12 cellular contexts compared by ENCODE assay signal in the genomic region with DNA sequence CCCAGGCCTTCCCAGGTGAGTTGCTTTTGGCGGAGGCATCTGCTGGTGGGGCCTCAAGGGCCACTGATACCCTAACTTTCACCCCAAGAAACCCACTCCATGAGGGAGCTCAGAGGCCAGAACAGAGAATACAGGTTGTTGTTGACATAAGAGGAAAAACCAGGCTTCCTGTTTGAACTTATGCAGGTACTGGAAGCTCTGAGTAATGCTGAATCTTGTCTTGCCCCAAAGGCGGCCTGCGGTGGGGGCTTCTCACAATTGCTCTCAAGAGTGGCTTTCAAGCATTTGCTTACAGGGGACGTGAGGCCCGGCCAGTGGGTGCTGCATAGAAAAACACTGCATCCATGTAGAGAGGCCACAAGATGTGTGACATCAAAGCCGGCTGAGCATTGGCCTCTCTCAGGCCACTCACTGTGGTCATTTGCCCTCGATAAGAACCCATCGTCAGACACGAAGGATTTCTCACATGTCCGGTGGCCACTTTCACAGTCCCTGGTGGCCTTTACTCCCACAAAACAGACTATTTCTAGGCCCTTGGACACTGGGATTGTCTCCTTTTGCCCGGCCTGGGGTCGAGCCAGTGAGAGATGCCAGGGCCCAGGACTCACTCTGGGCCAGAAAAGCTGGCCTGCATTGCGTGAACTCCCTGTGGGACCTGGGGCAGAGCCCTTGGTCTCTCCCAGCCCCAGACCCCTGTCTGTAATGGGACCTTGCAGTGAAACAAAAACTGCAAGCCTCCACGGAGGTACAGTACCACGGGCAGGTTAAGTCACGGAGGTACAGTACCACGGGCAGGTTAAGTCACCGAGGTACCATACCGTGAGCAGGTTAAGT. TPM values are rescaled to one million over a fixed set of nuclear protein-coding genes. Genes with fewer than 3 reads are reported as not detected.
DNase-seq lines count a peak whose midpoint lies in the region; ATAC-seq and TF ChIP-seq lines count a peak whose summit lies in the region.
"Had no signal": no experiment of that assay in that cellular context is flagged by ENCODE, and none has a peak within 500 bp of the region (broad histone marks: within the 10 kb centered on the region; RNA-seq: fewer than 3 reads in every experiment).

No MANE protein-coding gene starts in this region.

- no peak overlapping the region for H3K4me2 ChIP-seq in osteoblast (ENCODE audit: insufficient read depth, low read length)

- H3K36me3 Mint-ChIP-seq in activated CD4-positive, alpha-beta T cell treated with anti-CD3 and anti-CD28 coated beads for 36 hours (ENCODE audit: low read depth) = peaks cover 5% of the 10 kb centered on the region
- no peaks in the 10 kb centered on the region for H3K36me3 Mint-ChIP-seq in stimulated activated effector memory CD8-positive, alpha-beta T cell treated with anti-CD3 and anti-CD28 coated beads, Interleukin-12 subunit alpha, Interleukin-12 subunit beta, amount 100 ng/mL, for 72 hours

- H3K79me2 ChIP-seq in osteoblast (ENCODE audit: insufficient read depth, low read length) = no peaks in the 10 kb centered on the region

- TF ChIP-seq CTCF in osteoblast (IDR thresholded peaks at IDR 0.05; ENCODE audit: extremely low read depth, low read depth, low read length) = no peak

- no peaks in the 10 kb centered on the region for H3K9me3 ChIP-seq in osteoblast (ENCODE audit: low read depth, low read length)
- H3K9me3 ChIP-seq: gastroesophageal sphincter, prostate gland had no signal

- peaks cover 3% of the 10 kb centered on the region for H3K4me1 ChIP-seq in osteoblast (ENCODE audit: insufficient read depth, low read length)
- H3K4me1 ChIP-seq: gastroesophageal sphincter, prostate gland had no signal

- peak; percentile 79 for ATAC-seq in activated CD4-positive, alpha-beta T cell treated with anti-CD3 and anti-CD28 coated beads for 36 hours
- ATAC-seq in stimulated activated effector memory CD8-positive, alpha-beta T cell treated with anti-CD3 and anti-CD28 coated beads, Interleukin-12 subunit alpha, Interleukin-12 subunit beta, amount 100 ng/mL, for 72 hours = peak; percentile 91
- ATAC-seq in GM19452 (IDR thresholded peaks at IDR 0.05; ENCODE audit: unreplicated experiment) = no peak
- ATAC-seq in HG02623 (IDR thresholded peaks at IDR 0.05; ENCODE audit: unreplicated experiment) = no peak
- ATAC-seq: gastroesophageal sphincter had no signal

- no peaks in the 10 kb centered on the region for H4K20me1 ChIP-seq in osteoblast (ENCODE audit: insufficient read depth, low read length)

- CTCF ChIA-PET in activated CD4-positive, alpha-beta T cell treated with anti-CD3 and anti-CD28 coated beads for 36 hours (lab: Charles Lee) = interaction anchor here (0.9 to 3.2 kb wide), 6 partner anchors 18 to 59 kb away, joined by 3 to 16 read pairs (median 4); no protein-coding TSS in a partner anchor

- H3K9me3 Mint-ChIP-seq in activated CD4-positive, alpha-beta T cell treated with anti-CD3 and anti-CD28 coated beads for 36 hours (ENCODE audit: low read depth) = no peaks in the 10 kb centered on the region
- H3K9me3 Mint-ChIP-seq in stimulated activated effector memory CD8-positive, alpha-beta T cell treated with anti-CD3 and anti-CD28 coated beads, Interleukin-12 subunit alpha, Interleukin-12 subunit beta, amount 100 ng/mL, for 72 hours = no peaks in the 10 kb centered on the region

- H3K27me3 ChIP-seq in osteoblast (ENCODE audit: insufficient read depth, low read length) = no peaks in the 10 kb centered on the region
- H3K27me3 ChIP-seq: gastroesophageal sphincter had no signal

- intact Hi-C loops in activated CD4-positive, alpha-beta T cell treated with anti-CD3 and anti-CD28 coated beads for 36 hours (cut with DNase I, micrococcal nuclease) = loop anchor here in 1 of 2 experiments (1.0 kb wide), 1 partner anchor 9 kb away; no protein-coding TSS in a partner anchor

- POLR2A ChIA-PET in activated CD4-positive, alpha-beta T cell treated with anti-CD3 and anti-CD28 coated beads for 36 hours (lab: Charles Lee) = interaction anchor here (0.6 to 1.1 kb wide), 7 partner anchors 11 to 67 kb away, joined by 3 to 5 read pairs (median 4); no protein-coding TSS in a partner anchor

- DNase-seq in activated CD4-positive, alpha-beta T cell treated with anti-CD3 and anti-CD28 coated beads for 36 hours = peak; percentile 88
- peak; percentile 41 to 57 for DNase-seq in activated T-helper 1 cell treated with anti-CD3 and anti-CD28 coated beads, Interleukin-2, amount 50 U/mL, for 16 hours (ENCODE audit: low read depth in 1 of 2, low spot score in 1 of 2)
- DNase-seq in osteoblast (ENCODE audit: insufficient read length, low spot score, missing footprints) (no peak), iPS-NIHi7 (ENCODE audit: extremely low spot score) (no peak), NCI-H774 (lab: John Stamatoyannopoulos, UW) (no peak)
- DNase-seq in stimulated activated effector memory CD8-positive, alpha-beta T cell treated with anti-CD3 and anti-CD28 coated beads, Interleukin-12 subunit alpha, Interleukin-12 subunit beta, amount 100 ng/mL, for 72 hours (ENCODE audit: low spot score in 2 of 2) = no peak
- DNase-seq: NCI-H1930, trophoblast cell had no signal

- no peak overlapping the region for H3K4me3 ChIP-seq in osteoblast (ENCODE audit: insufficient read depth, low read length)
- H3K4me3 ChIP-seq: gastroesophageal sphincter, prostate gland had no signal

- H3K4me3 Mint-ChIP-seq in activated CD4-positive, alpha-beta T cell treated with anti-CD3 and anti-CD28 coated beads for 36 hours = peak overlapping the region; percentile 45
- no peak overlapping the region for H3K4me3 Mint-ChIP-seq in stimulated activated effector memory CD8-positive, alpha-beta T cell treated with anti-CD3 and anti-CD28 coated beads, Interleukin-12 subunit alpha, Interleukin-12 subunit beta, amount 100 ng/mL, for 72 hours

- H2AFZ ChIP-seq in osteoblast (ENCODE audit: low read length) = peak overlapping the region; percentile 17

- H3K36me3 ChIP-seq in osteoblast (ENCODE audit: insufficient read depth, low read length) = no peaks in the 10 kb centered on the region
- H3K36me3 ChIP-seq: gastroesophageal sphincter, prostate gland had no signal

- peaks cover 1% of the 10 kb centered on the region for H3K27me3 Mint-ChIP-seq in activated CD4-positive, alpha-beta T cell treated with anti-CD3 and anti-CD28 coated beads for 36 hours

- H3K27ac ChIP-seq in osteoblast (ENCODE audit: low read depth, low read length) = no peak overlapping the region
- H3K27ac ChIP-seq: gastroesophageal sphincter, prostate gland had no signal

- peaks cover 79% of the 10 kb centered on the region for H3K4me1 Mint-ChIP-seq in activated CD4-positive, alpha-beta T cell treated with anti-CD3 and anti-CD28 coated beads for 36 hours
- H3K4me1 Mint-ChIP-seq in stimulated activated effector memory CD8-positive, alpha-beta T cell treated with anti-CD3 and anti-CD28 coated beads, Interleukin-12 subunit alpha, Interleukin-12 subunit beta, amount 100 ng/mL, for 72 hours = peaks cover 14% of the 10 kb centered on the region

- H3K27ac Mint-ChIP-seq in activated CD4-positive, alpha-beta T cell treated with anti-CD3 and anti-CD28 coated beads for 36 hours = peak overlapping the region; percentile 95
- peak overlapping the region; percentile 27 for H3K27ac Mint-ChIP-seq in stimulated activated effector memory CD8-positive, alpha-beta T cell treated with anti-CD3 and anti-CD28 coated beads, Interleukin-12 subunit alpha, Interleukin-12 subunit beta, amount 100 ng/mL, for 72 hours

RNA-seq across cellular contexts. Expression of a gene that starts 34.5 kb away (rescaled TPM):
- total RNA-seq in activated CD4-positive, alpha-beta T cell treated with anti-CD3 and anti-CD28 coated beads for 36 hours = 100 to 1,000 TPM in 1 of 2 experiments, 10 to 100 TPM in 1; 94.8 to 117 TPM
- total RNA-seq in osteoblast = 2.9 and 3.3 TPM in 2 replicates

Comparison
In these comparisons a context has a peak if more than half of its experiments do, and no peak if none do; other contexts are left out.
1. ATAC-seq: peak in activated CD4-positive, alpha-beta T cell treated with anti-CD3 and anti-CD28 coated beads for 36 hours (single experiment) and stimulated activated effector memory CD8-positive, alpha-beta T cell treated with anti-CD3 and anti-CD28 coated beads, Interleukin-12 subunit alpha, Interleukin-12 subunit beta, amount 100 ng/mL, for 72 hours (single experiment); none in GM19452 (single experiment) and HG02623 (single experiment).
2. DNase-seq: peak in activated CD4-positive, alpha-beta T cell treated with anti-CD3 and anti-CD28 coated beads for 36 hours (single experiment) and activated T-helper 1 cell treated with anti-CD3 and anti-CD28 coated beads, Interleukin-2, amount 50 U/mL, for 16 hours (2 of 2); none in osteoblast (single experiment), stimulated activated effector memory CD8-positive, alpha-beta T cell treated with anti-CD3 and anti-CD28 coated beads, Interleukin-12 subunit alpha, Interleukin-12 subunit beta, amount 100 ng/mL, for 72 hours (0 of 2), iPS-NIHi7 (single experiment) and NCI-H774 (single experiment).
3. RNA of a gene that starts 34.5 kb away (total RNA-seq): 94.8 to 117 TPM in activated CD4-positive, alpha-beta T cell treated with anti-CD3 and anti-CD28 coated beads for 36 hours; 2.9 to 3.3 TPM in osteoblast; every median in the first group is over 10 times any median in the second.